Comparison of ENCODE assay signal across 28 cellular contexts in the genomic region with DNA sequence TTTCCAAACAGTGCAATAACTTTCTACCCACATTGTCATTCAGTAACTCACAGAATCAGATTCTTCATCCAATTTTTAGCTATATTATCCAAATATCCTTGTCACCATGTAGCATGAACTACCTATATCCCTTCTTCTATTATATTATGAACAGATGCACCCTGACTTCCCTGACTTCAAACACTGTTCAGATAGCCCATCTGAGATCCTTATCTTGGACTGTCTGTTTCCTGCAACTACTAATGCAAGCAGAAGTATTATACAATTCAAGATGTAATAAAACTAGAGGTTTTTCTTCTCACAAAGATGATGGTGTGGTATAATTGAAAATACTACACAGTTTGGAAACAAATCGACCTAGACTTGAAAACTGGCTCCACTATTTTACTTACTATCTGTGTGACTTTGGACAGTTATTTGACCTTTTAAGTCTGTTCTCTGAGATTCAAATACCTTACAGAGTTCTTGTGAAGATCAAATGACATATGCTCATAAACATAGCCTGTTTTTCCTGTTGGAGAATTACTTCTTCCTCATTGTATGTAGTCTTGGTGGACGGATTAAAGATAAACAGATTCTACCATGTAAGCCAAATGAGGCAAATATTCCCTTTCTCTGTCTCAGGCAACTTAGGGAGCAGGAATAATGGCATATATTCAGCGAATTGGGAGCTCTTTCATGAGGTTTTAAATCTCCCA.
"Had no signal": no experiment of that assay in that cellular context is flagged by ENCODE, and none has a peak within 500 bp of the region (broad histone marks: within the 10 kb centered on the region; RNA-seq: fewer than 3 reads in every experiment).

No MANE protein-coding gene starts in this region.

- H3K4me1 ChIP-seq: breast epithelium, esophagus squamous epithelium, gastrocnemius medialis, lower lobe of right lung, spleen, vagina had no signal

- H3K4me1 Mint-ChIP-seq: activated CD4-positive, alpha-beta T cell treated with anti-CD3 and anti-CD28 coated beads for 36 hours; activated naive CD8-positive, alpha-beta T cell treated with anti-CD3 and anti-CD28 coated beads for 36 hours; central memory CD8-positive, alpha-beta T cell; naive thymus-derived CD8-positive, alpha-beta T cell had no signal

- H3K27ac ChIP-seq: breast epithelium, dorsolateral prefrontal cortex, esophagus squamous epithelium, gastrocnemius medialis, lower lobe of right lung, ovary, spleen, testis, vagina had no signal

- H3K4me3 ChIP-seq: breast epithelium, dorsolateral prefrontal cortex, esophagus squamous epithelium, gastrocnemius medialis, lower lobe of right lung, ovary, prostate gland, spleen, testis, vagina had no signal

- ATAC-seq: activated CD4-positive, alpha-beta T cell treated with anti-CD3 and anti-CD28 coated beads for 36 hours; activated T-cell treated with anti-CD3 and anti-CD28 coated beads, Interleukin-2, amount 50 U/mL, for 4 hours; effector memory CD8-positive, alpha-beta T cell; gastrocnemius medialis; lower lobe of right lung; naive thymus-derived CD8-positive, alpha-beta T cell; WTC11 had no signal

- H3K36me3 Mint-ChIP-seq: activated naive CD8-positive, alpha-beta T cell treated with anti-CD3 and anti-CD28 coated beads for 36 hours; naive thymus-derived CD8-positive, alpha-beta T cell; WTC11 had no signal

- DNase-seq: activated CD4-positive, alpha-beta T cell treated with anti-CD3 and anti-CD28 coated beads for 36 hours; activated CD4-positive, alpha-beta T cell treated with anti-CD3 and anti-CD28 coated beads, Interleukin-2, amount 50 U/mL, for 4 hours; activated CD8-positive, alpha-beta memory T cell treated with anti-CD3 and anti-CD28 coated beads for 24 hours; activated CD8-positive, alpha-beta memory T cell treated with anti-CD3 and anti-CD28 coated beads, Interleukin-2, amount 50 U/mL, for 48 hours; activated naive CD4-positive, alpha-beta T cell treated with Interleukin-2 at 50 U/mL for 16 hours; activated naive CD8-positive, alpha-beta T cell treated with anti-CD3 and anti-CD28 coated beads for 36 hours; activated T-cell treated with anti-CD3 and anti-CD28 coated beads, Interleukin-2, amount 50 U/mL, for 4 hours; amniotic stem cell; dorsolateral prefrontal cortex; effector memory CD8-positive, alpha-beta T cell; esophagus squamous epithelium; gastrocnemius medialis; head of caudate nucleus; lower lobe of right lung; naive thymus-derived CD8-positive, alpha-beta T cell; ovary; spleen; stimulated activated CD4-positive, alpha-beta T cell treated with anti-CD3 and anti-CD28 coated beads, Interleukin-4, amount 100 ng/mL, for 1 hour; stimulated activated naive CD4-positive, alpha-beta T cell; T-helper 9 cell; testis; trophoblast cell had no signal

- H3K9me3 ChIP-seq: breast epithelium, esophagus squamous epithelium, gastrocnemius medialis, lower lobe of right lung, ovary, prostate gland, spleen, testis, vagina had no signal

- H3K4me3 Mint-ChIP-seq: activated CD4-positive, alpha-beta T cell treated with anti-CD3 and anti-CD28 coated beads for 36 hours; activated naive CD8-positive, alpha-beta T cell treated with anti-CD3 and anti-CD28 coated beads for 36 hours; activated T-cell treated with anti-CD3 and anti-CD28 coated beads, Interleukin-2, amount 50 U/mL, for 4 hours; central memory CD8-positive, alpha-beta T cell; effector memory CD8-positive, alpha-beta T cell; naive thymus-derived CD8-positive, alpha-beta T cell; WTC11 had no signal

- H3K27me3 Mint-ChIP-seq: activated CD4-positive, alpha-beta T cell treated with anti-CD3 and anti-CD28 coated beads for 36 hours; activated naive CD8-positive, alpha-beta T cell treated with anti-CD3 and anti-CD28 coated beads for 36 hours; central memory CD8-positive, alpha-beta T cell; effector memory CD8-positive, alpha-beta T cell; naive thymus-derived CD8-positive, alpha-beta T cell had no signal

- H3K27ac Mint-ChIP-seq: activated CD4-positive, alpha-beta T cell treated with anti-CD3 and anti-CD28 coated beads for 36 hours; activated naive CD8-positive, alpha-beta T cell treated with anti-CD3 and anti-CD28 coated beads for 36 hours; activated T-helper 2 cell treated with anti-CD3 and anti-CD28 coated beads, Interferon-gamma antibody, Interleukin-2, Interleukin-4, amounts not matched to agents 10 μg/mL and 5 μg/mL and 100 μg/mL, durations not matched to agents 14 hours and 24 hours and 36 hours; effector memory CD8-positive, alpha-beta T cell; naive thymus-derived CD8-positive, alpha-beta T cell; WTC11 had no signal

- H3K9me3 Mint-ChIP-seq: activated naive CD8-positive, alpha-beta T cell treated with anti-CD3 and anti-CD28 coated beads for 36 hours; WTC11 had no signal

- H3K27me3 ChIP-seq: breast epithelium, dorsolateral prefrontal cortex, esophagus squamous epithelium, gastrocnemius medialis, ovary, spleen, testis, vagina had no signal

- H3K36me3 ChIP-seq: breast epithelium, esophagus squamous epithelium, gastrocnemius medialis, lower lobe of right lung, ovary, prostate gland, spleen, vagina had no signal
